ENCODE assay signal across 22 cellular contexts in the genomic region with DNA sequence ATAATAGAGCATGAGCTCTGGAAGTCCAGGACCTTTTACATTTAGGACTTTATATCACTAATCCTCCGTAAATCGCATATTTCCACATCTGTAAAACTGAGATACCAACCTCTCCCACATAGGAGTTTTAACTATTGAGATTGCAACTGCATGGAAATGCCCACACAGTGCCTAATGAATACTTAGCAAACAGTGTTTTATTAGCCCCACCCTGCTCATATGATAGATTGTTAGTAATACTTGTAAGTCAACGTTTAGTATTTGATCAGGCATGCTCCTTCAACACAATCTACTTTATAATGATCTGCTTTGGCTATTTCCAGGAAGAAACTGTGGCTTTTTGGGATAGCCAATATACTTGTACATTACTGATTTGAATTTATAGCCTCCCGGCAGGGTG. TPM values are rescaled to one million over a fixed set of nuclear protein-coding genes. Genes with fewer than 3 reads are reported as not detected.
DNase-seq lines count a peak whose midpoint lies in the region; ATAC-seq, FAIRE-seq and TF ChIP-seq lines count a peak whose summit lies in the region.
"Had no signal": no experiment of that assay in that cellular context is flagged by ENCODE, and none has a peak within 500 bp of the region (broad histone marks: within the 10 kb centered on the region; RNA-seq: fewer than 3 reads in every experiment).

No MANE protein-coding gene starts in this region.

- TF ChIP-seq RAD21 in GM12878 (IDR thresholded peaks at IDR 0.05; ENCODE audit: insufficient read depth, low read depth, low read length) (no peak), HepG2 (CRISPR knock-in tag; IDR thresholded peaks at IDR 0.05) (no peak)

- TF ChIP-seq POLR2A in GM12878 (IDR thresholded peaks at IDR 0.05; ENCODE audit: low read depth, low read length) (no peak), HepG2 (IDR thresholded peaks at IDR 0.05; ENCODE audit: insufficient read depth in 1 of 2, low read depth in 2 of 2, low read length in 2 of 2) (no peak), stomach (IDR thresholded peaks at IDR 0.05) (no peak)

- H3K9me3 ChIP-seq in GM12878 (replicated peaks; ENCODE audit: control insufficient read depth, insufficient read depth, low read length) (no peaks in the 10 kb centered on the region), HepG2 (ENCODE audit: low read length) (no peaks in the 10 kb centered on the region), stomach (no peaks in the 10 kb centered on the region)
- H3K9me3 ChIP-seq: gastroesophageal sphincter had no signal

- ATAC-seq in GM12878 (no peak), HepG2 (no peak), HG03565 (IDR thresholded peaks at IDR 0.05; ENCODE audit: unreplicated experiment) (no peak)
- ATAC-seq: effector memory CD8-positive, alpha-beta T cell; gastroesophageal sphincter; left ventricle myocardium superior had no signal

- BruUV-seq in GM12878 (replicated peaks; lab: Mats Ljungman, UMichigan): no TSS peak
- no TSS peak for BruUV-seq in HepG2 (replicated peaks; lab: Mats Ljungman, UMichigan)

- H3K27me3 ChIP-seq in GM12878 (replicated peaks in 1 of 2; ENCODE audit: control insufficient read depth in 2 of 2, insufficient read depth in 2 of 2, low read length in 1 of 2): no peaks in the 10 kb centered on the region
- no peaks in the 10 kb centered on the region for H3K27me3 ChIP-seq in HepG2 (ENCODE audit: control insufficient read depth in 1 of 2, insufficient read depth in 2 of 2, low read length in 2 of 2)
- no peaks in the 10 kb centered on the region for H3K27me3 ChIP-seq in stomach
- H3K27me3 ChIP-seq: brain microvascular endothelial cell, gastroesophageal sphincter had no signal

- H3K9ac ChIP-seq in GM12878 (ENCODE audit: control insufficient read depth, insufficient read depth, low read length): no peak overlapping the region
- no peak overlapping the region for H3K9ac ChIP-seq in HepG2 (ENCODE audit: insufficient read depth, low read depth, low read length)

- peaks cover 19% of the 10 kb centered on the region for H3K4me1 ChIP-seq in GM12878 (ENCODE audit: control insufficient read depth, insufficient read depth, low read length)
- peaks cover 98% of the 10 kb centered on the region for H3K4me1 ChIP-seq in HepG2 (ENCODE audit: insufficient read depth, low read length)
- H3K4me1 ChIP-seq in stomach: peaks cover 59 to 99% (median 76%) of the 10 kb centered on the region in 4 donors

- WGBS in GM12878 (ENCODE audit: insufficient coverage, insufficient replicate concordance, low lambda C conversion rate, missing lambda C conversion rate): 85% methylated on average over 4 of the region's 4 CpGs
- WGBS in HepG2 (ENCODE audit: low lambda C conversion rate): 82% methylated on average over 4 of the region's 4 CpGs
- 28 to 42% (median 36%) methylated on average over 4 of the region's 4 CpGs for WGBS in stomach, 5 donors

- FAIRE-seq in GM19239 (lab: Jason Lieb, UNC) (peak; percentile 80), GM12878 (lab: Jason Lieb, UNC) (no peak), HepG2 (lab: Jason Lieb, UNC) (no peak)

- POLR2A ChIA-PET in GM12878 (lab: Charles Lee): interaction anchor here (0.6 to 1.5 kb wide), 5 partner anchors 8 to 1752 kb away, joined by 3 to 5 read pairs (median 4); no protein-coding TSS in a partner anchor
- POLR2A ChIA-PET in HepG2 (lab: Yijun Ruan, JAX): no interaction called here

- SMC1A ChIA-PET in GM12878 (lab: Charles Lee; ENCODE audit: uncharacterized antibody, unreplicated experiment): interaction anchor here (1.0 to 2.3 kb wide), 5 partner anchors 10 to 47 kb away, joined by 3 to 10 read pairs (median 3); no protein-coding TSS in a partner anchor

- no peak overlapping the region for H2AFZ ChIP-seq in GM12878 (ENCODE audit: control insufficient read depth, low read depth, low read length)
- H2AFZ ChIP-seq in HepG2 (ENCODE audit: low read length): no peak overlapping the region

- RAD21 ChIA-PET in GM12878 (lab: Charles Lee; ENCODE audit: unreplicated experiment): interaction anchor here (0.8 to 1.1 kb wide), 3 partner anchors 16 to 48 kb away, joined by 3 to 5 read pairs (median 3); no protein-coding TSS in a partner anchor

- no peak for TF ChIP-seq EP300 in GM12878 (IDR thresholded peaks at IDR 0.05; ENCODE audit: borderline replicate concordance in 1 of 2, control insufficient read depth in 1 of 2, low read depth in 2 of 2, low read length in 2 of 2)
- TF ChIP-seq EP300 in HepG2 (IDR thresholded peaks at IDR 0.05; ENCODE audit: low read depth in 2 of 2, low read length in 2 of 2): no peak
- TF ChIP-seq EP300 in HepG2 (CRISPR knock-in tag; IDR thresholded peaks at IDR 0.05; ENCODE audit: borderline replicate concordance): no peak
- TF ChIP-seq EP300 in stomach (IDR thresholded peaks at IDR 0.05): no peak

- TF ChIP-seq CTCF in GM12878 (IDR thresholded peaks at IDR 0.05 in 2 of 3, conservative IDR thresholded peaks at IDR 0.05 in 1 of 3; ENCODE audit: control insufficient read depth in 2 of 3, extremely low read depth in 1 of 3, insufficient read depth in 1 of 3, low read depth in 3 of 3, low read length in 3 of 3): no peak
- no peak for TF ChIP-seq CTCF in HepG2 (CRISPR knock-in tag; IDR thresholded peaks at IDR 0.05)
- TF ChIP-seq CTCF in stomach (IDR thresholded peaks at IDR 0.05): no peak

- no peak for DNase-seq in GM19239 (ENCODE audit: insufficient read length, low spot score)
- no peak for DNase-seq in GM12878 (ENCODE audit: low read depth, low spot score)
- no peak for DNase-seq in HepG2 (ENCODE audit: low spot score)
- no peak for DNase-seq in stomach
- DNase-seq in hepatic stellate cell (ENCODE audit: low spot score): no peak
- no peak for DNase-seq in NCI-H2227 (lab: John Stamatoyannopoulos, UW; ENCODE audit: unreplicated experiment)
- DNase-seq: activated CD4-positive, alpha-beta T cell treated with anti-CD3 and anti-CD28 coated beads for 1 hour; activated gamma-delta T cell treated with Interleukin-2 at 50 U/mL for 16 hours; activated T-cell treated with anti-CD3 and anti-CD28 coated beads, Interleukin-2, amount 50 U/mL, for 1 hour; brain microvascular endothelial cell; C1 segment of cervical spinal cord; effector memory CD8-positive, alpha-beta T cell; KG1; left ventricle myocardium superior; MV-4-11; NCI-H1694; NCI-H69; RPMI8226; stimulated activated CD8-positive, alpha-beta memory T cell treated with anti-CD3 and anti-CD28 coated beads, Interleukin-4, amount 100 ng/mL, for 48 hours had no signal

- H3K79me2 ChIP-seq in GM12878 (ENCODE audit: control insufficient read depth, insufficient read depth, low read length) (peaks cover 87% of the 10 kb centered on the region), HepG2 (ENCODE audit: insufficient read depth, low read length) (peaks cover 100% of the 10 kb centered on the region)

- H3K36me3 ChIP-seq in GM12878 (ENCODE audit: control insufficient read depth in 2 of 2, insufficient read depth in 2 of 2, low read length in 1 of 2): peaks cover 0 to 4% of the 10 kb centered on the region in 2 experiments; a peak in 1 of 4 replicates
- no peaks in the 10 kb centered on the region for H3K36me3 ChIP-seq in HepG2 (replicated peaks in 1 of 2; ENCODE audit: control insufficient read depth in 1 of 2, insufficient read depth in 2 of 2, low read length in 2 of 2)
- no peaks in the 10 kb centered on the region for H3K36me3 ChIP-seq in stomach
- H3K36me3 ChIP-seq: brain microvascular endothelial cell, gastroesophageal sphincter had no signal

- H4K20me1 ChIP-seq in GM12878 (ENCODE audit: control insufficient read depth, insufficient read depth) (no peaks in the 10 kb centered on the region), HepG2 (ENCODE audit: insufficient read depth, low read length) (peaks cover 45% of the 10 kb centered on the region)

- CTCF ChIA-PET in GM12878 (lab: Yijun Ruan, JAX) (interaction anchor here (1.1 to 2.6 kb wide), 2 partner anchors 27 to 47 kb away, joined by 3 to 16 read pairs; no protein-coding TSS in a partner anchor), HepG2 (lab: Yijun Ruan, JAX; ENCODE audit: low intra/inter-chr PET ratio, low total read pairs) (no interaction called here)

- H3K27ac ChIP-seq in GM12878 (ENCODE audit: control insufficient read depth, insufficient read depth): no peak overlapping the region
- H3K27ac ChIP-seq in HepG2 (ENCODE audit: extremely low read length, insufficient read depth, low read length): peak overlapping the region; percentile 29
- peak overlapping the region; percentile 78 to 92 (median 82) for H3K27ac ChIP-seq in stomach
- H3K27ac ChIP-seq: brain microvascular endothelial cell, gastroesophageal sphincter, SK-N-MC had no signal

- intact Hi-C loops in GM12878 (cut with micrococcal nuclease; ENCODE audit: unreplicated experiment) (no loop called here), HepG2 (cut with micrococcal nuclease; ENCODE audit: unreplicated experiment) (no loop called here), stomach (cut with DNase I; ENCODE audit: low total_unique reads) (no loop called here)

- H3K4me3 ChIP-seq in GM12878 (no peak overlapping the region), HepG2 (replicated peaks in 1 of 3; ENCODE audit: insufficient read depth in 1 of 3, low read depth in 2 of 3, low read length in 3 of 3) (no peak overlapping the region), stomach (peak overlapping the region in 1 of 4 donors; percentile 2)
- H3K4me3 ChIP-seq: gastroesophageal sphincter, SK-N-MC had no signal

- H3K4me2 ChIP-seq in GM12878 (ENCODE audit: control insufficient read depth, insufficient read depth) (peak overlapping the region; percentile 23; the same call in 1 of the 2 replicates), HepG2 (ENCODE audit: low read depth, low read length) (peak overlapping the region; percentile 22)

- in situ Hi-C loops in GM12878 (cut with MboI) (no loop called here), HepG2 (cut with HindIII; ENCODE audit: extremely low pct_ligation_motif_present, low pct_unique_long_range_greater_than_20kb) (no loop called here)

RNA-seq across cellular contexts. Expression of a gene that starts 8.5 kb away (rescaled TPM):
- 30.2 and 36.1 TPM in 2 replicates for total RNA-seq in GM12878 (2013; cell fraction: nucleolus; rRNA removed)
- 6.1 and 7.1 TPM in 2 replicates for total RNA-seq in GM12878 (2014; rRNA removed)
- 14.1 and 14.4 TPM in 2 replicates for total RNA-seq in GM12878 (2014; rRNA removed; fragmentation: Illumina TruSeq; extraction: Trizol)
- 16.7 and 17.0 TPM in 2 replicates for total RNA-seq in GM12878 (2021)
- 5.5 TPM for polyA plus RNA-seq in GM12878 (2011; ENCODE audit: low read depth)
- 21.2 and 29.3 TPM in 2 replicates for polyA plus RNA-seq in GM12878 (2011; rRNA removed)
- polyA plus RNA-seq in GM12878 (2011; cell fraction: cytosol; rRNA removed): 9.6 and 12.6 TPM in 2 replicates
- polyA plus RNA-seq in GM12878 (2011; cell fraction: nucleus; rRNA removed): 9.3 and 10.4 TPM in 2 replicates
- polyA plus RNA-seq in GM12878 (2012): 5.3 and 5.4 TPM in 2 replicates
- polyA plus RNA-seq in GM12878 (2014; fragmentation: Illumina TruSeq; extraction: Trizol): 15.5 and 17.9 TPM in 2 replicates
- polyA plus RNA-seq in GM12878 (2014; fragmentation: Nextera tagmentation; extraction: Ambion mirVana): 1 to 10 TPM; 2.0 to 2.1 TPM
- 5.1 and 6.3 TPM in 2 replicates for polyA plus RNA-seq in GM12878 (2014; rRNA removed)
- 1 to 10 TPM; 5.0 to 5.4 TPM for polyA plus RNA-seq in GM12878 (2016; fragmentation: Nextera tagmentation; extraction: Ambion mirVana)
- 49.7 and 60.6 TPM in 2 replicates for polyA minus RNA-seq in GM12878 (2011; rRNA and poly(A)+ RNA removed)
- polyA minus RNA-seq in GM12878 (2011; cell fraction: cytosol; rRNA and poly(A)+ RNA removed): 22.4 and 23.1 TPM in 2 replicates
- polyA minus RNA-seq in GM12878 (2011; cell fraction: nucleus; rRNA and poly(A)+ RNA removed): 15.2 and 24.7 TPM in 2 replicates
- total RNA-seq in HepG2 (2016; rRNA removed; fragmentation: Illumina TruSeq; extraction: Trizol): 32.0 and 34.2 TPM in 2 replicates
- total RNA-seq in HepG2 (2016; cell fraction: cytosol; rRNA removed; fragmentation: Illumina TruSeq; extraction: Trizol; ENCODE audit: low read depth): 1.8 and 3.3 TPM in 2 replicates
- total RNA-seq in HepG2 (2016; cell fraction: insoluble cytoplasmic fraction; rRNA removed; fragmentation: Illumina TruSeq; extraction: Trizol): 30.1 and 30.9 TPM in 2 replicates
- total RNA-seq in HepG2 (2016; cell fraction: membrane; rRNA removed; fragmentation: Illumina TruSeq; extraction: Trizol): 22.1 and 23.4 TPM in 2 replicates
- total RNA-seq in HepG2 (2016; cell fraction: nucleus; rRNA removed; fragmentation: Illumina TruSeq; extraction: Trizol): 34.9 and 35.6 TPM in 2 replicates
- 8.2 and 11.2 TPM in 2 replicates for polyA plus RNA-seq in HepG2 (2011; rRNA removed)
- polyA plus RNA-seq in HepG2 (2011; cell fraction: cytosol; rRNA removed): 5.4 and 9.0 TPM in 2 replicates
- polyA plus RNA-seq in HepG2 (2011; cell fraction: nucleus; rRNA removed): 4.6 and 5.6 TPM in 2 replicates
- polyA plus RNA-seq in HepG2 (2012): 13.9 and 14.8 TPM in 2 replicates
- 1.5 and 2.0 TPM in 2 replicates for polyA plus RNA-seq in HepG2 (2016; cell fraction: cytosol; fragmentation: Illumina TruSeq; extraction: Trizol; ENCODE audit: low read depth)
- 20.4 and 20.5 TPM in 2 replicates for polyA plus RNA-seq in HepG2 (2016; cell fraction: insoluble cytoplasmic fraction; fragmentation: Illumina TruSeq; extraction: Trizol; ENCODE audit: low read depth)
- polyA plus RNA-seq in HepG2 (2016; cell fraction: membrane; fragmentation: Illumina TruSeq; extraction: Trizol; ENCODE audit: low read depth): 9.6 and 10.4 TPM in 2 replicates
- polyA plus RNA-seq in HepG2 (2016; cell fraction: nucleus; fragmentation: Illumina TruSeq; extraction: Trizol; ENCODE audit: insufficient read depth, low read depth): 17.1 and 18.4 TPM in 2 replicates
- polyA minus RNA-seq in HepG2 (2011; rRNA and poly(A)+ RNA removed; ENCODE audit: low replicate concordance): 21.5 and 39.5 TPM in 2 replicates
- 38.4 and 49.5 TPM in 2 replicates for polyA minus RNA-seq in HepG2 (2011; cell fraction: cytosol; rRNA and poly(A)+ RNA removed)
- polyA minus RNA-seq in HepG2 (2011; cell fraction: nucleus; rRNA and poly(A)+ RNA removed): 38.2 and 59.4 TPM in 2 replicates
- 10 to 100 TPM; 11.1 to 60.5 (median 40.4) TPM for total RNA-seq in stomach
- polyA plus RNA-seq in stomach: 1 to 10 TPM; 3.5 to 5.5 (median 4.0) TPM
